Comparison of ENCODE assay signal across 12 cellular contexts in genomic region chr12:106584104-106585064, GRCh38. TPM values are rescaled to one million over a fixed set of nuclear protein-coding genes. Genes with fewer than 3 reads are reported as not detected.
A peak's percentile ranks its signal among the peaks of the same experiment; 100 is the strongest.
DNase-seq lines count a peak whose midpoint lies in the region; ATAC-seq, FAIRE-seq and TF ChIP-seq lines count a peak whose summit lies in the region.
"Had no signal": no experiment of that assay in that cellular context is flagged by ENCODE, and none has a peak within 500 bp of the region (broad histone marks: within the 10 kb centered on the region; RNA-seq: fewer than 3 reads in every experiment).

No MANE protein-coding gene starts in this region.

- H3K9me3 Mint-ChIP-seq in activated T-helper 2 cell treated with anti-CD3 and anti-CD28 coated beads, Interferon-gamma antibody, Interleukin-2, Interleukin-4, amounts not matched to agents 10 μg/mL and 5 μg/mL and 100 μg/mL, durations not matched to agents 14 hours and 24 hours and 36 hours, result no peaks in the 10 kb centered on the region
- H3K9me3 Mint-ChIP-seq in CD14-positive monocyte, result peaks cover 0 to 11% (median 3%) of the 10 kb centered on the region in 7 donors

- H3K9me3 ChIP-seq in BLaER1, result peaks cover 63% of the 10 kb centered on the region
- no peaks in the 10 kb centered on the region for H3K9me3 ChIP-seq in HepG2 (ENCODE audit: low read length)

- POLR2A ChIA-PET in HepG2 (lab: Yijun Ruan, JAX), result no interaction called here

- H3K27me3 Mint-ChIP-seq in activated T-helper 2 cell treated with anti-CD3 and anti-CD28 coated beads, Interferon-gamma antibody, Interleukin-2, Interleukin-4, amounts not matched to agents 10 μg/mL and 5 μg/mL and 100 μg/mL, durations not matched to agents 14 hours and 24 hours and 36 hours (ENCODE audit: low read depth), result peaks cover 86% of the 10 kb centered on the region
- H3K27me3 Mint-ChIP-seq in CD14-positive monocyte (ENCODE audit: low read depth in 3 of 3), result peaks cover 95 to 99% (median 96%) of the 10 kb centered on the region in 3 donors

- 0 out of 3 replicates have a peak, but pooled peaks have one; percentile 19 for ATAC-seq in HepG2
- no peak for ATAC-seq in sciatic nerve

- H3K4me1 Mint-ChIP-seq in activated T-helper 2 cell treated with anti-CD3 and anti-CD28 coated beads, Interferon-gamma antibody, Interleukin-2, Interleukin-4, amounts not matched to agents 10 μg/mL and 5 μg/mL and 100 μg/mL, durations not matched to agents 14 hours and 24 hours and 36 hours (ENCODE audit: low read depth), result peaks cover 15% of the 10 kb centered on the region
- peaks cover 5% of the 10 kb centered on the region for H3K4me1 Mint-ChIP-seq in CD14-positive monocyte

- no peak overlapping the region for H2AFZ ChIP-seq in HepG2 (ENCODE audit: low read length)

- no peak for FAIRE-seq in HepG2 (lab: Jason Lieb, UNC)

- no peaks in the 10 kb centered on the region for H3K36me3 Mint-ChIP-seq in activated T-helper 2 cell treated with anti-CD3 and anti-CD28 coated beads, Interferon-gamma antibody, Interleukin-2, Interleukin-4, amounts not matched to agents 10 μg/mL and 5 μg/mL and 100 μg/mL, durations not matched to agents 14 hours and 24 hours and 36 hours (ENCODE audit: low read depth)
- peaks cover 0 to 3% of the 10 kb centered on the region in 2 donors for H3K36me3 Mint-ChIP-seq in CD14-positive monocyte

- no TSS peak for BruUV-seq in HepG2 (replicated peaks; lab: Mats Ljungman, UMichigan)

- H3K79me2 ChIP-seq in HepG2 (ENCODE audit: insufficient read depth, low read length), result no peaks in the 10 kb centered on the region

- H3K36me3 ChIP-seq in BLaER1, result no peaks in the 10 kb centered on the region
- no peaks in the 10 kb centered on the region for H3K36me3 ChIP-seq in HepG2 (replicated peaks in 1 of 2; ENCODE audit: control insufficient read depth in 1 of 2, insufficient read depth in 2 of 2, low read length in 2 of 2)

- H3K9ac ChIP-seq in BLaER1, result no peak overlapping the region
- H3K9ac ChIP-seq in HepG2 (ENCODE audit: insufficient read depth, low read depth, low read length), result no peak overlapping the region

- H3K4me3 ChIP-seq in BLaER1, result peak overlapping the region; percentile 53
- no peak overlapping the region for H3K4me3 ChIP-seq in HepG2 (replicated peaks in 1 of 3; ENCODE audit: insufficient read depth in 1 of 3, low read depth in 2 of 3, low read length in 3 of 3)

- no peak for TF ChIP-seq RAD21 in HepG2 (CRISPR knock-in tag; IDR thresholded peaks at IDR 0.05)

- 9% methylated on average over 32 of the region's 41 CpGs for WGBS in HepG2 (ENCODE audit: low lambda C conversion rate)

- H3K4me1 ChIP-seq in BLaER1 (peaks cover 9% of the 10 kb centered on the region; the same call in 1 of the 2 replicates), HepG2 (ENCODE audit: insufficient read depth, low read length) (no peaks in the 10 kb centered on the region)

- peak overlapping the region; percentile 8 for H3K4me3 Mint-ChIP-seq in activated T-helper 2 cell treated with anti-CD3 and anti-CD28 coated beads, Interferon-gamma antibody, Interleukin-2, Interleukin-4, amounts not matched to agents 10 μg/mL and 5 μg/mL and 100 μg/mL, durations not matched to agents 14 hours and 24 hours and 36 hours (ENCODE audit: low read depth)
- peak overlapping the region in 1 of 2 donors; percentile 62 for H3K4me3 Mint-ChIP-seq in CD14-positive monocyte

- H4K20me1 ChIP-seq in BLaER1 (peaks cover 40% of the 10 kb centered on the region), HepG2 (ENCODE audit: insufficient read depth, low read length) (no peaks in the 10 kb centered on the region)

- H3K4me2 ChIP-seq in BLaER1, result peak overlapping the region; percentile 59
- no peak overlapping the region for H3K4me2 ChIP-seq in HepG2 (ENCODE audit: low read depth, low read length)

- in situ Hi-C loops in HepG2 (cut with HindIII; ENCODE audit: extremely low pct_ligation_motif_present, low pct_unique_long_range_greater_than_20kb), result no loop called here

- no peak for TF ChIP-seq POLR2A in HepG2 (IDR thresholded peaks at IDR 0.05; ENCODE audit: insufficient read depth in 1 of 2, low read depth in 2 of 2, low read length in 2 of 2)

- no peak for TF ChIP-seq EP300 in HepG2 (IDR thresholded peaks at IDR 0.05; ENCODE audit: low read depth in 2 of 2, low read length in 2 of 2)
- no peak for TF ChIP-seq EP300 in HepG2 (CRISPR knock-in tag; IDR thresholded peaks at IDR 0.05; ENCODE audit: borderline replicate concordance)

- CTCF ChIA-PET in HepG2 (lab: Yijun Ruan, JAX; ENCODE audit: low intra/inter-chr PET ratio, low total read pairs), result no interaction called here

- TF ChIP-seq CTCF in HepG2 (CRISPR knock-in tag; IDR thresholded peaks at IDR 0.05) (no peak), CD14-positive monocyte (IDR thresholded peaks at IDR 0.05) (no peak)

- no peak overlapping the region for H3K27ac Mint-ChIP-seq in activated T-helper 2 cell treated with anti-CD3 and anti-CD28 coated beads, Interferon-gamma antibody, Interleukin-2, Interleukin-4, amounts not matched to agents 10 μg/mL and 5 μg/mL and 100 μg/mL, durations not matched to agents 14 hours and 24 hours and 36 hours
- no peak overlapping the region for H3K27ac Mint-ChIP-seq in CD14-positive monocyte

- DNase-seq in GM03348 (ENCODE audit: low spot score) (peak; percentile 14), HepG2 (ENCODE audit: low spot score) (no peak), CD14-positive monocyte (ENCODE audit: low spot score) (no peak), sciatic nerve (ENCODE audit: low spot score) (no peak), AG20443 (ENCODE audit: low spot score) (no peak)
- no peak for DNase-seq in activated T-helper 2 cell treated with anti-CD3 and anti-CD28 coated beads, Interferon-gamma antibody, Interleukin-2, Interleukin-4, amounts not matched to agents 10 μg/mL and 5 μg/mL and 100 μg/mL, durations not matched to agents 14 hours and 24 hours and 36 hours (ENCODE audit: low spot score)
- DNase-seq in stimulated activated CD4-positive, alpha-beta T cell treated with anti-CD3 and anti-CD28 coated beads, Interleukin-1b, Interleukin-23, amount 100 ng/mL, for 48 hours, result no peak
- DNase-seq: NCI-H446; stimulated activated CD4-positive, alpha-beta T cell treated with anti-CD3 and anti-CD28 coated beads, Interleukin-4, amount 100 ng/mL, for 1 hour had no signal

- H3K27me3 ChIP-seq in BLaER1 (peaks cover 96% of the 10 kb centered on the region), HepG2 (ENCODE audit: control insufficient read depth in 1 of 2, insufficient read depth in 2 of 2, low read length in 2 of 2) (peaks cover 21 to 85% of the 10 kb centered on the region in 2 experiments)

- intact Hi-C loops in activated T-helper 2 cell treated with anti-CD3 and anti-CD28 coated beads, Interferon-gamma antibody, Interleukin-2, Interleukin-4, amounts not matched to agents 10 μg/mL and 5 μg/mL and 100 μg/mL, durations not matched to agents 14 hours and 24 hours and 36 hours (cut with micrococcal nuclease), result loop anchor here (5.0 to 10.0 kb wide), 2 partner anchors 260 to 447 kb away; partner anchors contain the start of gene NUAK1
- intact Hi-C loops in HepG2 (cut with micrococcal nuclease; ENCODE audit: unreplicated experiment), result no loop called here
- intact Hi-C loops in CD14-positive monocyte (cut with micrococcal nuclease), result no loop called here
- intact Hi-C loops in sciatic nerve (cut with DNase I), result no loop called here

- no peak overlapping the region for H3K27ac ChIP-seq in BLaER1
- no peak overlapping the region for H3K27ac ChIP-seq in HepG2 (ENCODE audit: extremely low read length, insufficient read depth, low read length)

TF ChIP-seq in HepG2, 621 proteins besides CTCF, POLR2A, EP300 and RAD21 (continues in another document):
- no peak for TF ChIP-seq ZSCAN30 (CRISPR knock-in tag; IDR thresholded peaks at IDR 0.05)

RNA-seq across cellular contexts. Expression of gene RFX4, which starts 1.6 kb away (rescaled TPM):
- total RNA-seq in activated T-helper 2 cell treated with anti-CD3 and anti-CD28 coated beads, Interferon-gamma antibody, Interleukin-2, Interleukin-4, amounts not matched to agents 10 μg/mL and 5 μg/mL and 100 μg/mL, durations not matched to agents 14 hours and 24 hours and 36 hours, result not detected in 2 replicates
- total RNA-seq in HepG2 (2016; rRNA removed; fragmentation: Illumina TruSeq; extraction: Trizol) (not detected in 2 replicates), sciatic nerve (not detected)
- not detected in 2 replicates for total RNA-seq in HepG2 (2016; cell fraction: cytosol; rRNA removed; fragmentation: Illumina TruSeq; extraction: Trizol; ENCODE audit: low read depth)
- not detected in 2 replicates for total RNA-seq in HepG2 (2016; cell fraction: insoluble cytoplasmic fraction; rRNA removed; fragmentation: Illumina TruSeq; extraction: Trizol)
- not detected in 2 replicates for total RNA-seq in HepG2 (2016; cell fraction: membrane; rRNA removed; fragmentation: Illumina TruSeq; extraction: Trizol)
- not detected in 2 replicates for total RNA-seq in HepG2 (2016; cell fraction: nucleus; rRNA removed; fragmentation: Illumina TruSeq; extraction: Trizol)
- polyA plus RNA-seq in HepG2 (2011; rRNA removed) (not detected in 2 replicates), CD14-positive monocyte (not detected)
- polyA plus RNA-seq in HepG2 (2011; cell fraction: cytosol; rRNA removed), result not detected in 2 replicates
- not detected in 2 replicates for polyA plus RNA-seq in HepG2 (2011; cell fraction: nucleus; rRNA removed)
- not detected in 2 replicates for polyA plus RNA-seq in HepG2 (2012)
- not detected in 2 replicates for polyA plus RNA-seq in HepG2 (2016; cell fraction: cytosol; fragmentation: Illumina TruSeq; extraction: Trizol; ENCODE audit: low read depth)
- polyA plus RNA-seq in HepG2 (2016; cell fraction: insoluble cytoplasmic fraction; fragmentation: Illumina TruSeq; extraction: Trizol; ENCODE audit: low read depth), result not detected in 2 replicates
- not detected in 2 replicates for polyA plus RNA-seq in HepG2 (2016; cell fraction: membrane; fragmentation: Illumina TruSeq; extraction: Trizol; ENCODE audit: low read depth)
- not detected in 2 replicates for polyA plus RNA-seq in HepG2 (2016; cell fraction: nucleus; fragmentation: Illumina TruSeq; extraction: Trizol; ENCODE audit: insufficient read depth, low read depth)
- polyA minus RNA-seq in HepG2 (2011; rRNA and poly(A)+ RNA removed; ENCODE audit: low replicate concordance), result not detected in 2 replicates
- not detected in 2 replicates for polyA minus RNA-seq in HepG2 (2011; cell fraction: cytosol; rRNA and poly(A)+ RNA removed)
- polyA minus RNA-seq in HepG2 (2011; cell fraction: nucleus; rRNA and poly(A)+ RNA removed), result not detected in 2 replicates
- total RNA-seq: T-helper 1 cell treated with Interleukin-12 subunit alpha and Interleukin-12 subunit beta and Interleukin-4 antibody, amounts not matched to agents 30 ng/mL and 1 ng/mL, for 36 hours; urinary bladder had no signal
- polyA plus RNA-seq: urinary bladder had no signal
